In the genomic region with DNA sequence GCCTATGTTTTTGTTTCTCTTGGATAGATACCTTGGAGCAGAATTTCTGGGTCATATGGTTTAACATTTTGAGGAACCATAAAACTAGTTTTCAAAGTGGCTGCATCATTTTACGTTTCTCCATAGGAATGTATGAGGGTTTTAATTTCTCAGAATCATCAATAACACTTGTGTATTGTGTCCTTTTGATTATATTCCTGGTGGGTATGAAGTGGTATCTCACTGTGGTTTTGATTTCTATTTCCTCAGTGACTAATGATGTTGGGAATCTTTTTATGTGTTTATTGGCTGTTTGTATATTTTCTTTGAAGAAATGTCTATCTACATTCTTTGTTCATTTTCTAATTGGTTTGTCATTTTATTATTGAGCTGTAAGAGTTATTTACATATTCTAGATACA, we compare ENCODE assay signal across 27 cellular contexts.
"Had no signal": no experiment of that assay in that cellular context is flagged by ENCODE, and none has a peak within 500 bp of the region (broad histone marks: within the 10 kb centered on the region; RNA-seq: fewer than 3 reads in every experiment).

No MANE protein-coding gene starts in this region.

- H3K36me3 ChIP-seq: esophagus squamous epithelium, neutrophil, pancreas, prostate gland, right atrium auricular region, suprapubic skin, transverse colon, upper lobe of right lung, uterus had no signal

- H3K27me3 ChIP-seq: esophagus squamous epithelium, neutrophil, pancreas, right atrium auricular region, suprapubic skin, transverse colon, upper lobe of right lung, uterus had no signal

- H3K27me3 Mint-ChIP-seq: effector memory CD8-positive, alpha-beta T cell; naive B cell; natural killer cell treated with Interleukin-12 subunit alpha and Interleukin-12 subunit beta and Interleukin-15 and Interleukin-18, amount 100 ng/mL, for 72 hours; stimulated activated naive B cell treated with anti-CD40 and anti-IgM and Interleukin-4, amounts not matched to agents 10 μg/mL and 1 μg/mL and 100 μg/mL, for 72 hours; stimulated activated naive CD8-positive, alpha-beta T cell treated with anti-CD3 and anti-CD28 coated beads, Interleukin-15, Interleukin-2, amounts not matched to agents 100 ng/mL and 50 ng/mL, for 24 hours had no signal

- H3K4me1 ChIP-seq: pancreas, prostate gland, suprapubic skin, transverse colon, upper lobe of right lung had no signal

- FAIRE-seq: endometrium, keratinocyte had no signal

- ATAC-seq: effector memory CD8-positive, alpha-beta T cell; mucosa of descending colon; natural killer cell treated with Interleukin-12 subunit alpha and Interleukin-12 subunit beta and Interleukin-15 and Interleukin-18, amount 100 ng/mL, for 72 hours; pancreas; sciatic nerve; stimulated activated naive B cell treated with anti-CD40 and anti-IgM and Interleukin-4, amounts not matched to agents 10 μg/mL and 1 μg/mL and 100 μg/mL, for 72 hours; upper lobe of right lung had no signal

- DNase-seq: dermis blood vessel endothelial cell; effector memory CD8-positive, alpha-beta T cell; erythroblast; esophagus squamous epithelium; foreskin melanocyte; hypothalamus; mesenchymal stem cell; mucosa of descending colon; naive B cell; pancreas; stimulated activated CD4-positive, alpha-beta T cell treated with anti-CD3 and anti-CD28 coated beads, Interleukin-4, amount 100 ng/mL, for 4 hours; stimulated activated naive B cell treated with anti-CD40 and anti-IgM and Interleukin-4, amounts not matched to agents 10 μg/mL and 1 μg/mL and 100 μg/mL, for 72 hours; transverse colon; upper lobe of right lung; uterus had no signal

- H3K36me3 Mint-ChIP-seq: naive B cell; natural killer cell treated with Interleukin-12 subunit alpha and Interleukin-12 subunit beta and Interleukin-15 and Interleukin-18, amount 100 ng/mL, for 72 hours had no signal

- H3K27ac ChIP-seq: coronary artery, esophagus squamous epithelium, neutrophil, pancreas, prostate gland, right atrium auricular region, suprapubic skin, transverse colon, upper lobe of right lung, uterus had no signal

- H3K27ac Mint-ChIP-seq: effector memory CD8-positive, alpha-beta T cell; mesothelial cell of epicardium; naive B cell; natural killer cell treated with Interleukin-12 subunit alpha and Interleukin-12 subunit beta and Interleukin-15 and Interleukin-18, amount 100 ng/mL, for 72 hours; stimulated activated naive B cell treated with anti-CD40 and anti-IgM and Interleukin-4, amounts not matched to agents 10 μg/mL and 1 μg/mL and 100 μg/mL, for 72 hours; stimulated activated naive CD8-positive, alpha-beta T cell treated with anti-CD3 and anti-CD28 coated beads, Interleukin-15, Interleukin-2, amounts not matched to agents 100 ng/mL and 50 ng/mL, for 24 hours had no signal

- H3K9me3 ChIP-seq: esophagus squamous epithelium, mucosa of descending colon, neutrophil, pancreas, prostate gland, right atrium auricular region, suprapubic skin, transverse colon, upper lobe of right lung, uterus had no signal

- H3K4me3 Mint-ChIP-seq: effector memory CD8-positive, alpha-beta T cell; mesothelial cell of epicardium; naive B cell; natural killer cell treated with Interleukin-12 subunit alpha and Interleukin-12 subunit beta and Interleukin-15 and Interleukin-18, amount 100 ng/mL, for 72 hours; neural crest cell; stimulated activated naive B cell treated with anti-CD40 and anti-IgM and Interleukin-4, amounts not matched to agents 10 μg/mL and 1 μg/mL and 100 μg/mL, for 72 hours; stimulated activated naive CD8-positive, alpha-beta T cell treated with anti-CD3 and anti-CD28 coated beads, Interleukin-15, Interleukin-2, amounts not matched to agents 100 ng/mL and 50 ng/mL, for 24 hours had no signal

- H3K9me3 Mint-ChIP-seq: effector memory CD8-positive, alpha-beta T cell; mesothelial cell of epicardium; naive B cell; natural killer cell treated with Interleukin-12 subunit alpha and Interleukin-12 subunit beta and Interleukin-15 and Interleukin-18, amount 100 ng/mL, for 72 hours; neural crest cell; stimulated activated naive B cell treated with anti-CD40 and anti-IgM and Interleukin-4, amounts not matched to agents 10 μg/mL and 1 μg/mL and 100 μg/mL, for 72 hours; stimulated activated naive CD8-positive, alpha-beta T cell treated with anti-CD3 and anti-CD28 coated beads, Interleukin-15, Interleukin-2, amounts not matched to agents 100 ng/mL and 50 ng/mL, for 24 hours had no signal

- H3K4me1 Mint-ChIP-seq: naive B cell had no signal

- H3K4me3 ChIP-seq: coronary artery, esophagus squamous epithelium, mucosa of descending colon, pancreas, prostate gland, right atrium auricular region, suprapubic skin, transverse colon, upper lobe of right lung, uterus had no signal
